In the genomic region with DNA sequence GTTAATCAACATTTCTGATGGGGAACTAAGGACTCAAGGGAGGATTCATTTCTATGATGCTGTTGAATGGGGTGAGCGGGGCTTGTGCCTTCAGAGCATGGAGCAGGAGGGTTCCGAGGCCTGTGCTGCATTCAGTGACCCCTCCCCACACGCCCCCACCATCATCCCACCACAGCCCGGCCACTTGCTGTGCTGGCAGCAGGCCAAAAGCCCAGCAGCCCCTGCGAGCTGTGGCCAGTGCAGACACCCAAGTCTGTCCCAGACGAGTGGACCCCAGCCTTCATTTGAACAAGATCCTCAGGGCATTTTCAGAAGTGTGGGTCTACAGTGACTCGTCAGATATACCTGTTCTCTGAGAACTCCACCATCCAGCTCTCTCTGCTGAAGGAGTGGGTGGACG, we compare ENCODE assay signal across 29 cellular contexts.
"Had no signal": no experiment of that assay in that cellular context is flagged by ENCODE, and none has a peak within 500 bp of the region (broad histone marks: within the 10 kb centered on the region; RNA-seq: fewer than 3 reads in every experiment).

No MANE protein-coding gene starts in this region.

- DNase-seq: stimulated activated CD4-positive, alpha-beta T cell treated with anti-CD3 and anti-CD28 coated beads, Interleukin-2, amount 100 ng/mL, for 48 hours; stimulated activated CD4-positive, alpha-beta T cell treated with anti-CD3 and anti-CD28 coated beads, Interleukin-4, amount 100 ng/mL, for 1 hour; stimulated activated CD4-positive, alpha-beta T cell treated with anti-CD3 and anti-CD28 coated beads, Interleukin-4, amount 100 ng/mL, for 24 hours; stimulated activated CD4-positive, alpha-beta T cell treated with anti-CD3 and anti-CD28 coated beads, Interleukin-4, amount 100 ng/mL, for 4 hours; stimulated activated CD8-positive, alpha-beta memory T cell treated with anti-CD3 and anti-CD28 coated beads, Interleukin-4, amount 100 ng/mL, for 48 hours; stimulated activated naive B cell treated with anti-CD40 and anti-IgM and Interleukin-4, amounts not matched to agents 10 μg/mL and 1 μg/mL and 100 μg/mL, for 72 hours; stimulated activated naive CD4-positive, alpha-beta T cell; stimulated activated naive CD4-positive, alpha-beta T cell treated with Interleukin-2 at 50 U/mL for 16 hours; stimulated activated naive CD8-positive, alpha-beta T cell treated with anti-CD3 and anti-CD28 coated beads, Interleukin-15, amount 100 ng/mL, for 72 hours; stimulated activated naive CD8-positive, alpha-beta T cell treated with anti-CD3 and anti-CD28 coated beads, Interleukin-15, Interleukin-2, amounts not matched to agents 100 U/mL and 50 U/mL, for 24 hours; stomach; substantia nigra; testis; thyroid gland; tibial artery; transverse colon; trophoblast cell; upper lobe of left lung; upper lobe of right lung; uterus had no signal

- H3K4me1 ChIP-seq: stomach, suprapubic skin, thyroid gland, tibial artery, tibial nerve, transverse colon, upper lobe of left lung, upper lobe of right lung, uterus, vagina had no signal

- H3K27ac Mint-ChIP-seq: stimulated activated effector memory CD8-positive, alpha-beta T cell treated with anti-CD3 and anti-CD28 coated beads, Interleukin-12 subunit alpha, Interleukin-12 subunit beta, amount 100 ng/mL, for 72 hours; stimulated activated memory B cell treated with anti-CD40 and anti-IgM and Interleukin-4, amounts not matched to agents 10 μg/mL and 1 μg/mL and 100 μg/mL, for 72 hours; stimulated activated naive B cell treated with anti-CD40 and anti-IgM and Interleukin-4, amounts not matched to agents 10 μg/mL and 1 μg/mL and 100 μg/mL, for 72 hours; stimulated activated naive CD8-positive, alpha-beta T cell treated with anti-CD3 and anti-CD28 coated beads, Interleukin-15, amount 100 ng/mL, for 72 hours; stimulated activated naive CD8-positive, alpha-beta T cell treated with anti-CD3 and anti-CD28 coated beads, Interleukin-15, Interleukin-2, amounts not matched to agents 100 ng/mL and 50 ng/mL, for 24 hours; type B pancreatic cell had no signal

- FAIRE-seq: urothelium cell line had no signal

- ATAC-seq: stimulated activated effector memory CD8-positive, alpha-beta T cell treated with anti-CD3 and anti-CD28 coated beads, Interleukin-12 subunit alpha, Interleukin-12 subunit beta, amount 100 ng/mL, for 72 hours; stimulated activated memory B cell treated with anti-CD40 and anti-IgM and Interleukin-4, amounts not matched to agents 10 μg/mL and 1 μg/mL and 100 μg/mL, for 72 hours; stimulated activated naive B cell treated with anti-CD40 and anti-IgM and Interleukin-4, amounts not matched to agents 10 μg/mL and 1 μg/mL and 100 μg/mL, for 72 hours; stimulated activated naive CD8-positive, alpha-beta T cell treated with anti-CD3 and anti-CD28 coated beads, Interleukin-15, amount 100 ng/mL, for 72 hours; stimulated activated naive CD8-positive, alpha-beta T cell treated with anti-CD3 and anti-CD28 coated beads, Interleukin-15, Interleukin-2, amounts not matched to agents 100 U/mL and 50 U/mL, for 24 hours; upper lobe of right lung had no signal

- H3K4me1 Mint-ChIP-seq: stimulated activated effector memory CD8-positive, alpha-beta T cell treated with anti-CD3 and anti-CD28 coated beads, Interleukin-12 subunit alpha, Interleukin-12 subunit beta, amount 100 ng/mL, for 72 hours; stimulated activated memory B cell treated with anti-CD40 and anti-IgM and Interleukin-4, amounts not matched to agents 10 μg/mL and 1 μg/mL and 100 μg/mL, for 72 hours; stimulated activated naive CD8-positive, alpha-beta T cell treated with anti-CD3 and anti-CD28 coated beads, Interleukin-15, amount 100 ng/mL, for 72 hours had no signal

- H3K27ac ChIP-seq: stomach, suprapubic skin, testis, thoracic aorta, thyroid gland, tibial artery, tibial nerve, transverse colon, upper lobe of left lung, upper lobe of right lung, uterus, vagina had no signal

- H3K27me3 ChIP-seq: testis, thyroid gland, tibial nerve, upper lobe of left lung, uterus, vagina had no signal

- H3K4me3 Mint-ChIP-seq: stimulated activated effector memory CD8-positive, alpha-beta T cell treated with anti-CD3 and anti-CD28 coated beads, Interleukin-12 subunit alpha, Interleukin-12 subunit beta, amount 100 ng/mL, for 72 hours; stimulated activated memory B cell treated with anti-CD40 and anti-IgM and Interleukin-4, amounts not matched to agents 10 μg/mL and 1 μg/mL and 100 μg/mL, for 72 hours; stimulated activated naive B cell treated with anti-CD40 and anti-IgM and Interleukin-4, amounts not matched to agents 10 μg/mL and 1 μg/mL and 100 μg/mL, for 72 hours; stimulated activated naive CD8-positive, alpha-beta T cell treated with anti-CD3 and anti-CD28 coated beads, Interleukin-15, amount 100 ng/mL, for 72 hours; stimulated activated naive CD8-positive, alpha-beta T cell treated with anti-CD3 and anti-CD28 coated beads, Interleukin-15, Interleukin-2, amounts not matched to agents 100 ng/mL and 50 ng/mL, for 24 hours; type B pancreatic cell had no signal

- H3K9me3 Mint-ChIP-seq: stimulated activated effector memory CD8-positive, alpha-beta T cell treated with anti-CD3 and anti-CD28 coated beads, Interleukin-12 subunit alpha, Interleukin-12 subunit beta, amount 100 ng/mL, for 72 hours; stimulated activated naive CD8-positive, alpha-beta T cell treated with anti-CD3 and anti-CD28 coated beads, Interleukin-15, amount 100 ng/mL, for 72 hours; stimulated activated naive CD8-positive, alpha-beta T cell treated with anti-CD3 and anti-CD28 coated beads, Interleukin-15, Interleukin-2, amounts not matched to agents 100 ng/mL and 50 ng/mL, for 24 hours; type B pancreatic cell had no signal

- H3K4me3 ChIP-seq: stomach, suprapubic skin, testis, thoracic aorta, thyroid gland, tibial artery, tibial nerve, transverse colon, upper lobe of left lung, upper lobe of right lung, uterus, vagina had no signal

- H3K9me3 ChIP-seq: stomach, suprapubic skin, testis, thoracic aorta, thyroid gland, tibial artery, tibial nerve, transverse colon, upper lobe of left lung, upper lobe of right lung, uterus, vagina had no signal

- H3K36me3 ChIP-seq: stomach, suprapubic skin, thoracic aorta, thyroid gland, tibial artery, tibial nerve, transverse colon, upper lobe of left lung, upper lobe of right lung, uterus, vagina had no signal

- H3K36me3 Mint-ChIP-seq: stimulated activated effector memory CD8-positive, alpha-beta T cell treated with anti-CD3 and anti-CD28 coated beads, Interleukin-12 subunit alpha, Interleukin-12 subunit beta, amount 100 ng/mL, for 72 hours; stimulated activated memory B cell treated with anti-CD40 and anti-IgM and Interleukin-4, amounts not matched to agents 10 μg/mL and 1 μg/mL and 100 μg/mL, for 72 hours; stimulated activated naive B cell treated with anti-CD40 and anti-IgM and Interleukin-4, amounts not matched to agents 10 μg/mL and 1 μg/mL and 100 μg/mL, for 72 hours; type B pancreatic cell had no signal
